In the genomic region with DNA sequence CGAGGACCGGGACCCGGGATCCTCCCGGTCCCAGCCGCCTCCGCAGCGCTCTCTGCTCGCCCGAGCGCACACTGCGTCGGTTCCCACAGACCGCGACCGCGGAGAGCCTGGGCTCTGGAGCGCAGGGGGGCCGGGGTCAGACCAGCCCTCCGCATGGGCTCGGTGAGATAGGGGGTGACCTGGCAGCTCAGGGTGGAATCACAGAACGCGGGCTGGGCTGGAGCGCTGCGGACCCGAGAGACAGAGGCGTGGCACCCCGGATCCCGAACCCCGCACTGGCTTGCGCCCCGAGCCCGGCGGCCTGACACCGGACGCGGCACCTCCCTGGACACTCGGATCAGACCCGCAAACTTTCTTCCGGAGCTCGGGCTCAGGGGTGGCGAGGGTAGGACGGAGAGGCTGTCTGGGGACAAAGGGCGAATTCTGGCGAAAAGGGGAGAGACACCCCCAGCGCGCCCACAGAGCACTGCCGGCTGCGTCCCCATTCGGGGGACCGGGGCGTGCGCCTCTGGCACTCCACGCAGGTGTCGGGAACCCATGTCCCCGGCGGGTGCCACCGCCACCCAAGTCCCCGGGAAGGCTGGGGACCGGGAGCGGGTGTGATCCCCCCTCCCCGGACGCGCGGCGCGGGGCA, we compare ENCODE assay signal across 2 cellular contexts.
TF ChIP-seq lines count a peak whose summit lies in the region.

No MANE protein-coding gene starts in this region.

TF ChIP-seq in endothelial cell of umbilical vein, 7 proteins besides CTCF, POLR2A, EP300 and RAD21:
- TF ChIP-seq FOS (IDR thresholded peaks at IDR 0.05; ENCODE audit: borderline replicate concordance, insufficient read depth, low read length) = no peak
- peak; percentile 58 for TF ChIP-seq EZH2 (IDR thresholded peaks at IDR 0.05; ENCODE audit: borderline replicate concordance, low read depth, low read length, severe bottlenecking)

TF ChIP-seq in SK-N-SH treated with all-trans-retinoic acid at 6 μM for 48 hours, 23 proteins besides CTCF, POLR2A, EP300 and RAD21:
- TF ChIP-seq TCF4 (CRISPR knock-in tag; IDR thresholded peaks at IDR 0.05; ENCODE audit: borderline replicate concordance) (no peak), PATZ1 (CRISPR knock-in tag; IDR thresholded peaks at IDR 0.05; ENCODE audit: borderline replicate concordance) (no peak), ZFP3 (CRISPR knock-in tag; IDR thresholded peaks at IDR 0.05) (no peak), OSR1 (CRISPR knock-in tag; IDR thresholded peaks at IDR 0.05) (no peak), ZC3H10 (CRISPR knock-in tag; IDR thresholded peaks at IDR 0.05) (no peak), SNAI2 (CRISPR knock-in tag; IDR thresholded peaks at IDR 0.05) (no peak), ZNF8 (CRISPR knock-in tag; IDR thresholded peaks at IDR 0.05) (no peak), ESRRG (CRISPR knock-in tag; IDR thresholded peaks at IDR 0.05) (no peak), ZNF70 (CRISPR knock-in tag; IDR thresholded peaks at IDR 0.05) (no peak)
- TF ChIP-seq, protein P1, sequence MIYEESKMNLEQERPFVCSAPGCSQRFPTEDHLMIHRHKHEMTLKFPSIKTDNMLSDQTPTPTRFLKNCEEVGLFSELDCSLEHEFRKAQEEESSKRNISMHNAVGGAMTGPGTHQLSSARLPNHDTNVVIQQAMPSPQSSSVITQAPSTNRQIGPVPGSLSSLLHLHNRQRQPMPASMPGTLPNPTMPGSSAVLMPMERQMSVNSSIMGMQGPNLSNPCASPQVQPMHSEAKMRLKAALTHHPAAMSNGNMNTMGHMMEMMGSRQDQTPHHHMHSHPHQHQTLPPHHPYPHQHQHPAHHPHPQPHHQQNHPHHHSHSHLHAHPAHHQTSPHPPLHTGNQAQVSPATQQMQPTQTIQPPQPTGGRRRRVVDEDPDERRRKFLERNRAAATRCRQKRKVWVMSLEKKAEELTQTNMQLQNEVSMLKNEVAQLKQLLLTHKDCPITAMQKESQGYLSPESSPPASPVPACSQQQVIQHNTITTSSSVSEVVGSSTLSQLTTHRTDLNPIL (CRISPR knock-in tag; IDR thresholded peaks at IDR 0.05; ENCODE audit: low read depth) = no peak
- TF ChIP-seq, protein P2, sequence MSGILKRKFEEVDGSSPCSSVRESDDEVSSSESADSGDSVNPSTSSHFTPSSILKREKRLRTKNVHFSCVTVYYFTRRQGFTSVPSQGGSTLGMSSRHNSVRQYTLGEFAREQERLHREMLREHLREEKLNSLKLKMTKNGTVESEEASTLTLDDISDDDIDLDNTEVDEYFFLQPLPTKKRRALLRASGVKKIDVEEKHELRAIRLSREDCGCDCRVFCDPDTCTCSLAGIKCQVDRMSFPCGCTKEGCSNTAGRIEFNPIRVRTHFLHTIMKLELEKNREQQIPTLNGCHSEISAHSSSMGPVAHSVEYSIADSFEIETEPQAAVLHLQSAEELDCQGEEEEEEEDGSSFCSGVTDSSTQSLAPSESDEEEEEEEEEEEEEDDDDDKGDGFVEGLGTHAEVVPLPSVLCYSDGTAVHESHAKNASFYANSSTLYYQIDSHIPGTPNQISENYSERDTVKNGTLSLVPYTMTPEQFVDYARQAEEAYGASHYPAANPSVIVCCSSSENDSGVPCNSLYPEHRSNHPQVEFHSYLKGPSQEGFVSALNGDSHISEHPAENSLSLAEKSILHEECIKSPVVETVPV (CRISPR knock-in tag; IDR thresholded peaks at IDR 0.05) = no peak
TF ChIP-seq in SK-N-SH treated with all-trans-retinoic acid at 6 μM for 48 hours: peak in this region for 0.
